15 cellular contexts compared by ENCODE assay signal in genomic region chr16:50505115-50505514, GRCh38. TPM values are rescaled to one million over a fixed set of nuclear protein-coding genes. Genes with fewer than 3 reads are reported as not detected.
DNase-seq lines count a peak whose midpoint lies in the region; ATAC-seq and TF ChIP-seq lines count a peak whose summit lies in the region.
"Had no signal": no experiment of that assay in that cellular context is flagged by ENCODE, and none has a peak within 500 bp of the region (broad histone marks: within the 10 kb centered on the region; RNA-seq: fewer than 3 reads in every experiment).

No MANE protein-coding gene starts in this region.

- no peak for TF ChIP-seq CTCF in Caco-2 (IDR thresholded peaks at IDR 0.05; ENCODE audit: insufficient read depth in 1 of 2, low read depth in 1 of 2, low read length in 1 of 2, severe bottlenecking in 1 of 2, unreplicated experiment in 1 of 2)
- no peak for TF ChIP-seq CTCF in neural crest cell (conservative IDR thresholded peaks at IDR 0.05)
- TF ChIP-seq CTCF in natural killer cell (IDR thresholded peaks at IDR 0.05): no peak
- TF ChIP-seq CTCF in spleen (IDR thresholded peaks at IDR 0.05 in 8 of 11, conservative IDR thresholded peaks at IDR 0.05 in 3 of 11): no peak

- peak; percentile 40 for DNase-seq in activated CD8-positive, alpha-beta memory T cell treated with anti-CD3 and anti-CD28 coated beads for 24 hours
- no peak for DNase-seq in activated CD8-positive, alpha-beta memory T cell treated with anti-CD3 and anti-CD28 coated beads, Interleukin-2, amount 10 ng/mL, durations not matched to agents 7 days and 5 days
- no peak for DNase-seq in Caco-2
- peak; percentile 39 for DNase-seq in ecto neural progenitor cell (ENCODE audit: low spot score)
- DNase-seq in neural crest cell (ENCODE audit: low read depth, low spot score): no peak
- DNase-seq in natural killer cell: no peak
- DNase-seq in spleen: no peak
- DNase-seq in C1 segment of cervical spinal cord (lab: John Stamatoyannopoulos, UW): no peak
- DNase-seq: ACHN; CD4-positive, alpha-beta memory T cell; GF-D8 had no signal

- peaks cover 6% of the 10 kb centered on the region for H3K9me3 ChIP-seq in Caco-2
- peaks cover 0 to 8% (median 0%) of the 10 kb centered on the region in 8 donors for H3K9me3 ChIP-seq in spleen

- H3K4me1 ChIP-seq in Caco-2 (peaks cover 35% of the 10 kb centered on the region), spleen (peaks cover 0 to 9% (median 0%) of the 10 kb centered on the region in 6 donors)

- no peaks in the 10 kb centered on the region for H3K36me3 Mint-ChIP-seq in activated CD8-positive, alpha-beta memory T cell treated with anti-CD3 and anti-CD28 coated beads, Interleukin-2, amount 10 ng/mL, durations not matched to agents 7 days and 5 days
- H3K36me3 Mint-ChIP-seq in Caco-2 (ENCODE audit: insufficient read depth, unreplicated experiment): peaks cover 13% of the 10 kb centered on the region
- peaks cover 3% of the 10 kb centered on the region for H3K36me3 Mint-ChIP-seq in neural crest cell (ENCODE audit: low read depth)
- no peaks in the 10 kb centered on the region for H3K36me3 Mint-ChIP-seq in natural killer cell
- H3K36me3 Mint-ChIP-seq: CD4-positive, alpha-beta memory T cell had no signal

- H3K27ac Mint-ChIP-seq in activated CD8-positive, alpha-beta memory T cell treated with anti-CD3 and anti-CD28 coated beads, Interleukin-2, amount 10 ng/mL, durations not matched to agents 7 days and 5 days: no peak overlapping the region
- peak overlapping the region; percentile 79 for H3K27ac Mint-ChIP-seq in Caco-2 (ENCODE audit: unreplicated experiment)
- H3K27ac Mint-ChIP-seq in neural crest cell (ENCODE audit: unreplicated experiment): peak overlapping the region; percentile 57
- no peak overlapping the region for H3K27ac Mint-ChIP-seq in natural killer cell
- H3K27ac Mint-ChIP-seq: B cell; CD4-positive, alpha-beta memory T cell; IgD-negative memory B cell had no signal

- H3K36me3 ChIP-seq in Caco-2 (ENCODE audit: control insufficient read depth, insufficient read depth, low read length) (no peaks in the 10 kb centered on the region), spleen (no peaks in the 10 kb centered on the region)

- intact Hi-C loops in Caco-2 (cut with micrococcal nuclease; ENCODE audit: unreplicated experiment) (loop anchor here (1.0 kb wide), 1 partner anchor 37 kb away; no protein-coding TSS in a partner anchor), natural killer cell (cut with micrococcal nuclease) (loop anchor here (10.0 kb wide), 1 partner anchor 180 kb away; no protein-coding TSS in a partner anchor), spleen (cut with DNase I; ENCODE audit: low total_unique reads) (no loop called here)

- H3K4me1 Mint-ChIP-seq in activated CD8-positive, alpha-beta memory T cell treated with anti-CD3 and anti-CD28 coated beads, Interleukin-2, amount 10 ng/mL, durations not matched to agents 7 days and 5 days: no peaks in the 10 kb centered on the region
- peaks cover 28% of the 10 kb centered on the region for H3K4me1 Mint-ChIP-seq in Caco-2 (ENCODE audit: low read depth, unreplicated experiment)
- H3K4me1 Mint-ChIP-seq in neural crest cell: peaks cover 45% of the 10 kb centered on the region
- peaks cover 0 to 5% of the 10 kb centered on the region in 2 donors for H3K4me1 Mint-ChIP-seq in natural killer cell
- H3K4me1 Mint-ChIP-seq: B cell, IgD-negative memory B cell had no signal

- whole genome bisulfite sequencing in spleen, 5 donors: 85 to 90% (median 88%) methylated on average over 5 of the region's 5 CpGs

- no peaks in the 10 kb centered on the region for H3K27me3 ChIP-seq in Caco-2 (replicated peaks; ENCODE audit: control insufficient read depth, insufficient read depth, low read length)
- H3K27me3 ChIP-seq in spleen (replicated peaks in 1 of 7): no peaks in the 10 kb centered on the region

- no peak overlapping the region for H3K4me3 ChIP-seq in Caco-2 (ENCODE audit: low read depth, low read length)
- H3K4me3 ChIP-seq in spleen: no peak overlapping the region

- POLR2A ChIA-PET in Caco-2 (lab: Charles Lee): no interaction called here

- H3K27ac ChIP-seq in spleen: no peak overlapping the region
- H3K27ac ChIP-seq: HL-60 had no signal

- no peaks in the 10 kb centered on the region for H3K9me3 Mint-ChIP-seq in activated CD8-positive, alpha-beta memory T cell treated with anti-CD3 and anti-CD28 coated beads, Interleukin-2, amount 10 ng/mL, durations not matched to agents 7 days and 5 days (ENCODE audit: low read depth)
- peaks cover 10% of the 10 kb centered on the region for H3K9me3 Mint-ChIP-seq in Caco-2 (ENCODE audit: unreplicated experiment)
- H3K9me3 Mint-ChIP-seq in neural crest cell: peaks cover 10% of the 10 kb centered on the region
- H3K9me3 Mint-ChIP-seq in natural killer cell: no peaks in the 10 kb centered on the region
- H3K9me3 Mint-ChIP-seq: IgD-negative memory B cell had no signal

- CTCF ChIA-PET in activated CD8-positive, alpha-beta memory T cell treated with anti-CD3 and anti-CD28 coated beads, Interleukin-2, amount 10 ng/mL, durations not matched to agents 7 days and 5 days (lab: Charles Lee): no interaction called here
- CTCF ChIA-PET in Caco-2 (lab: Charles Lee): interaction anchor here (0.8 to 2.1 kb wide), 3 partner anchors 130 to 301 kb away, joined by 3 to 7 read pairs (median 3); no protein-coding TSS in a partner anchor

- ATAC-seq in activated CD8-positive, alpha-beta memory T cell treated with anti-CD3 and anti-CD28 coated beads, Interleukin-2, amount 10 ng/mL, durations not matched to agents 7 days and 5 days: no peak
- no peak for ATAC-seq in natural killer cell
- ATAC-seq: HCT116 had no signal

- H3K27me3 Mint-ChIP-seq in activated CD8-positive, alpha-beta memory T cell treated with anti-CD3 and anti-CD28 coated beads, Interleukin-2, amount 10 ng/mL, durations not matched to agents 7 days and 5 days: peaks cover under 1% of the 10 kb centered on the region
- H3K27me3 Mint-ChIP-seq in Caco-2 (ENCODE audit: insufficient read depth, unreplicated experiment) (no peaks in the 10 kb centered on the region), neural crest cell (ENCODE audit: low read depth) (peaks cover 2% of the 10 kb centered on the region), natural killer cell (ENCODE audit: low read depth in 2 of 2) (peaks cover 0 to 3% of the 10 kb centered on the region in 2 donors)

- no TSS peak for BruUV-seq in Caco-2 (replicated peaks; lab: Mats Ljungman, UMichigan)

- H3K4me3 Mint-ChIP-seq in activated CD8-positive, alpha-beta memory T cell treated with anti-CD3 and anti-CD28 coated beads, Interleukin-2, amount 10 ng/mL, durations not matched to agents 7 days and 5 days: no peak overlapping the region
- H3K4me3 Mint-ChIP-seq in Caco-2 (ENCODE audit: unreplicated experiment) (no peak overlapping the region), neural crest cell (no peak overlapping the region), natural killer cell (no peak overlapping the region)
- H3K4me3 Mint-ChIP-seq: B cell; CD4-positive, alpha-beta memory T cell; IgD-negative memory B cell had no signal

- TF ChIP-seq POLR2A in spleen (IDR thresholded peaks at IDR 0.05): no peak

RNA-seq across cellular contexts. Expression of gene NKD1, which starts 43.1 kb away (rescaled TPM):
- total RNA-seq in activated CD8-positive, alpha-beta memory T cell treated with anti-CD3 and anti-CD28 coated beads, Interleukin-2, amount 10 ng/mL, durations not matched to agents 7 days and 5 days: 1 to 10 TPM in 1 of 2 experiments, under 1 TPM in 1; 0.33 to 2.1 TPM
- total RNA-seq in Caco-2 (2022) (37.9 and 54.9 TPM in 2 replicates), neural crest cell (49.8 and 54.7 TPM in 2 replicates), natural killer cell (1 to 10 TPM in 2 of 3 donors, under 1 TPM in 1; 0.75 to 1.5 (median 1.0) TPM), spleen (10 to 100 TPM in 1 of 7 donors, 1 to 10 TPM in 6; 1.7 to 15.2 (median 7.0) TPM)
- polyA plus RNA-seq in spleen: under 1 TPM; 0.11 to 0.74 (median 0.38) TPM
- polyA plus RNA-seq: IgD-negative memory B cell had no signal

Comparison
In these comparisons a context has a peak if more than half of its experiments do, and no peak if none do; other contexts are left out.
1. DNase-seq: peak in activated CD8-positive, alpha-beta memory T cell treated with anti-CD3 and anti-CD28 coated beads for 24 hours (single experiment) and ecto neural progenitor cell (single experiment); none in activated CD8-positive, alpha-beta memory T cell treated with anti-CD3 and anti-CD28 coated beads, Interleukin-2, amount 10 ng/mL, durations not matched to agents 7 days and 5 days (single experiment), Caco-2 (0 of 2), neural crest cell (single experiment), natural killer cell (single experiment), spleen (single experiment) and C1 segment of cervical spinal cord (0 of 14).
2. H3K27ac Mint-ChIP-seq: peak in Caco-2 (single experiment) and neural crest cell (single experiment); none in activated CD8-positive, alpha-beta memory T cell treated with anti-CD3 and anti-CD28 coated beads, Interleukin-2, amount 10 ng/mL, durations not matched to agents 7 days and 5 days (single experiment) and natural killer cell (0 of 2).